Comparison of ENCODE assay signal across 2 cellular contexts in the genomic region with DNA sequence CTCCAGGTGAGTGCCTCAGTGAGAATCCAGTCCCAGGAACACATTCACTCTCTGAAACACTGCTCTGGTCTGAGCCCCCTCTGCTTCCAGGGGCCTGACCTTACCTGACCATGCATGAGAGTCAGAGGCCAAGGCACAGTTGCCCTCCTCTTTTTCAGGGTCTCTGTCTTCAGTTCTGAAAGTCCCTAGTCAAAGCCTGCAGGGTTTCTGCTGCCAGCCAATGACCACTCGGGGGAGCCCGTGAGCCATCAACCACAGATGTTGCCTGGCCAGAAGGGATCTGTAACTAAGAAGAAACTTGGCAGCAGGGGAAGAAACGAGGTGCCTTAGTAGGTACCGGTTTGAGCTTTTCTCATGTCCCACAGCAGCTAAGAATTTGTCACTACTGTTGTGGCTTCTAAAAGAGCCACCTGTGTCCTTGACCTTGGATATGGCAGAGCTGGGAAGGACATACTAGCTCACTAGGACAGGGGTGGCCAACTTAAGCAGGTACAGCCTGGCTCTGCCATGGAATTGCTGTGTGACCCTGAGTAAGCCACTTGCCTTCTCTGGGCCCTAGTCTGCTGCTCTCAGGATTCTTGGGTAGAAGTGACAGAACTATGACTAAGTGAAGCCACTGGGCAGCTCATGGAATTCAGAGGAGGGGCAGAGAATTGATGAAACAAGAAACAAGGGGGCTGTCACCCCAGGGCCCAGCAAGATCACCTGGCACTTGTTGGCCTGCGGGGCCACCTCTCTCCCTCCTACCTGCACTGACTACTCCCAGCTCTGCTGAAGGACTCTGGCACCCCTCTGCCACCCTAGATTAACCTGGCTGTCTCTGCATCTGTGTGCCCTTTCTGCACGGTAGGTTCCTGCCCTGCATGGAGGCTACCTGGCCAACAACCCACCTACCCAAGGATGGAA.
TF ChIP-seq lines count a peak whose summit lies in the region.

No MANE protein-coding gene starts in this region.

TF ChIP-seq in HCT116, 20 proteins besides CTCF, POLR2A, EP300 and RAD21:
- TF ChIP-seq SP1 (IDR thresholded peaks at IDR 0.05; ENCODE audit: low read depth), result no peak

TF ChIP-seq in H1, 55 proteins besides CTCF, POLR2A, EP300 and RAD21:
- no peak for TF ChIP-seq CBX8 (IDR thresholded peaks at IDR 0.05; ENCODE audit: borderline replicate concordance, low read depth, low read length)
- TF ChIP-seq, protein P1, sequence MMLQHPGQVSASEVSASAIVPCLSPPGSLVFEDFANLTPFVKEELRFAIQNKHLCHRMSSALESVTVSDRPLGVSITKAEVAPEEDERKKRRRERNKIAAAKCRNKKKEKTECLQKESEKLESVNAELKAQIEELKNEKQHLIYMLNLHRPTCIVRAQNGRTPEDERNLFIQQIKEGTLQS (IDR thresholded peaks at IDR 0.05; ENCODE audit: insufficient read depth, low read depth, low read length), result no peak
- peak; percentile 98 for TF ChIP-seq KDM1A (IDR thresholded peaks at IDR 0.05; ENCODE audit: borderline replicate concordance, low read length)
- TF ChIP-seq HDAC2 (IDR thresholded peaks at IDR 0.05; ENCODE audit: borderline replicate concordance in 1 of 2, low read depth in 2 of 2, low read length in 2 of 2), result peak in 1 of 2 experiments; percentile 80; a peak in 2 of 4 replicates
- 0 out of 2 replicates have a peak, but pooled peaks have one; percentile 61 for TF ChIP-seq TCF12 (IDR thresholded peaks at IDR 0.05; ENCODE audit: low read depth, low read length)
- peak; percentile 20; the same call in 1 of the 2 replicates for TF ChIP-seq CREB1 (IDR thresholded peaks at IDR 0.05)
- TF ChIP-seq, protein P2, sequence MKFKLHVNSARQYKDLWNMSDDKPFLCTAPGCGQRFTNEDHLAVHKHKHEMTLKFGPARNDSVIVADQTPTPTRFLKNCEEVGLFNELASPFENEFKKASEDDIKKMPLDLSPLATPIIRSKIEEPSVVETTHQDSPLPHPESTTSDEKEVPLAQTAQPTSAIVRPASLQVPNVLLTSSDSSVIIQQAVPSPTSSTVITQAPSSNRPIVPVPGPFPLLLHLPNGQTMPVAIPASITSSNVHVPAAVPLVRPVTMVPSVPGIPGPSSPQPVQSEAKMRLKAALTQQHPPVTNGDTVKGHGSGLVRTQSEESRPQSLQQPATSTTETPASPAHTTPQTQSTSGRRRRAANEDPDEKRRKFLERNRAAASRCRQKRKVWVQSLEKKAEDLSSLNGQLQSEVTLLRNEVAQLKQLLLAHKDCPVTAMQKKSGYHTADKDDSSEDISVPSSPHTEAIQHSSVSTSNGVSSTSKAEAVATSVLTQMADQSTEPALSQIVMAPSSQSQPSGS (IDR thresholded peaks at IDR 0.05; ENCODE audit: low read length), result 0 out of 2 replicates have a peak, but pooled peaks have one; percentile 56
- TF ChIP-seq, protein P3, sequence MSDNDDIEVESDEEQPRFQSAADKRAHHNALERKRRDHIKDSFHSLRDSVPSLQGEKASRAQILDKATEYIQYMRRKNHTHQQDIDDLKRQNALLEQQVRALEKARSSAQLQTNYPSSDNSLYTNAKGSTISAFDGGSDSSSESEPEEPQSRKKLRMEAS (IDR thresholded peaks at IDR 0.05), result peak; percentile 36; the same call in 1 of the 2 replicates
- no peak for TF ChIP-seq GTF2F1 (IDR thresholded peaks at IDR 0.05; ENCODE audit: borderline replicate concordance, low read depth, low read length)
